ENCODE assay signal across 8 cellular contexts in the genomic region with DNA sequence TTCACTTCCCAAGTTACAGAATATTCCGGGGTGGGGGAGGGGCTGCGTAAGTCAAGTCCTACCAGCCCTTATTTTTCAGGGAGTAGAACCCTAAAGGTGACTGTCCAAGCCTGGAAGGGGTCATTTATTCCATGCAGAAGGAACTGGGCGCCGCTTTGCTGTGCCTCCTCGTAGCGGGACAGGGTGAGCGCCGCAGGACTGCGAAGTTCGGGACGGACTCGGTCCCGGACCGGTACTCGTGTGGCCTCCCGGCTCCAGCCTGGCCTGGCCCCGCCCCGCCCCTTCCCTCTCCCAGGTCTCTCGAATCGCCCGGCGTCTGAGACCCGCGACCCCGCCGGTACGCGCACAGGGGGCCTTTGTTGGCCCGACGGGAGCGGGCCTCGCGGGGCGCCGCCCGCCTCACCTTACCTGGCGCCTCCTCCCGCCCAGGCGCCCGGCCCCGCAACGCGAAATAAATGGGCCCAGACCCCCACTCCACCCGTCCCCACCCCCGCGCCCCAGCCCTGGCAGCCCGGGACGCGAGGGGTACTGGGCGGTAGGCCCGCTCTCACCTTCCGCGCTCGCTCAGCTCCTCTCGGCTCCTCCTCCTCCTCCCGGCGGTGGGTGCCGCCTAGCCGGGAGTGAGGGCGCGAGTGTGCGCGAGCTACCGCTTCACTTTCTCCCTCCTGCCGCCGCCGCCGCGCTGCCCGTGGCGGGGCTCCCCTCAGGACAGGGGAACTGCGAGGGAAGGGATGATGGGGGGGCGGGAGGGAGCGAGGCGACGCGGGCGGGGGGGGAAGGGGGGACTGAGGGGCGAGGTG.
A peak's percentile ranks its signal among the peaks of the same experiment; 100 is the strongest.
DNase-seq lines count a peak whose midpoint lies in the region; ATAC-seq lines count a peak whose summit lies in the region.

No MANE protein-coding gene starts in this region.

- H3K27me3 Mint-ChIP-seq in stimulated activated memory B cell treated with anti-CD40 and anti-IgM and Interleukin-4, amounts not matched to agents 10 μg/mL and 1 μg/mL and 100 μg/mL, for 72 hours = no peaks in the 10 kb centered on the region

- peak; percentile 40 for ATAC-seq in GM21619 (IDR thresholded peaks at IDR 0.05; ENCODE audit: unreplicated experiment)
- peak; percentile 75 for ATAC-seq in stimulated activated memory B cell treated with anti-CD40 and anti-IgM and Interleukin-4, amounts not matched to agents 10 μg/mL and 1 μg/mL and 100 μg/mL, for 72 hours
- ATAC-seq in GM18870 (IDR thresholded peaks at IDR 0.05; ENCODE audit: unreplicated experiment) = no peak

- peak overlapping the region; percentile 89 for H3K4me3 Mint-ChIP-seq in stimulated activated memory B cell treated with anti-CD40 and anti-IgM and Interleukin-4, amounts not matched to agents 10 μg/mL and 1 μg/mL and 100 μg/mL, for 72 hours

- DNase-seq in DMS153 (lab: John Stamatoyannopoulos, UW) = peak; percentile 30
- peak; percentile 63 for DNase-seq in NCI-H146 (lab: John Stamatoyannopoulos, UW)
- DNase-seq in activated T-cell treated with anti-CD3 and anti-CD28 coated beads for 24 hours (ENCODE audit: low read depth) = peak; percentile 16
- no peak for DNase-seq in epithelial cell of prostate (ENCODE audit: low read depth, low spot score)

- H3K27ac Mint-ChIP-seq in stimulated activated memory B cell treated with anti-CD40 and anti-IgM and Interleukin-4, amounts not matched to agents 10 μg/mL and 1 μg/mL and 100 μg/mL, for 72 hours = peak overlapping the region; percentile 58

- H3K4me1 Mint-ChIP-seq in stimulated activated memory B cell treated with anti-CD40 and anti-IgM and Interleukin-4, amounts not matched to agents 10 μg/mL and 1 μg/mL and 100 μg/mL, for 72 hours = no peaks in the 10 kb centered on the region

- peak overlapping the region; percentile 52 to 88 for H3K4me3 ChIP-seq in muscle layer of colon (ENCODE audit: low read depth in 1 of 2, low read length in 2 of 2)

- no peaks in the 10 kb centered on the region for H3K36me3 ChIP-seq in muscle layer of colon (ENCODE audit: insufficient read depth, low read length)

- H3K27ac ChIP-seq in epithelial cell of prostate = peak overlapping the region; percentile 45
- peak overlapping the region; percentile 60 for H3K27ac ChIP-seq in muscle layer of colon (ENCODE audit: low read depth, low read length)

- H3K4me1 ChIP-seq in muscle layer of colon (ENCODE audit: insufficient read depth, low read length) = no peaks in the 10 kb centered on the region

- no peak overlapping the region for H3K9ac ChIP-seq in muscle layer of colon (ENCODE audit: low read length)

- no peaks in the 10 kb centered on the region for H3K9me3 Mint-ChIP-seq in stimulated activated memory B cell treated with anti-CD40 and anti-IgM and Interleukin-4, amounts not matched to agents 10 μg/mL and 1 μg/mL and 100 μg/mL, for 72 hours

- H3K9me3 ChIP-seq in muscle layer of colon (ENCODE audit: low read length) = no peaks in the 10 kb centered on the region

- no peaks in the 10 kb centered on the region for H3K27me3 ChIP-seq in muscle layer of colon (ENCODE audit: control insufficient read depth in 1 of 2, insufficient read depth in 2 of 2, low read length in 2 of 2)

- no peaks in the 10 kb centered on the region for H3K36me3 Mint-ChIP-seq in stimulated activated memory B cell treated with anti-CD40 and anti-IgM and Interleukin-4, amounts not matched to agents 10 μg/mL and 1 μg/mL and 100 μg/mL, for 72 hours
